21 cellular contexts compared by ENCODE assay signal in genomic region chr11:59962103-59962474, GRCh38. TPM values are rescaled to one million over a fixed set of nuclear protein-coding genes. Genes with fewer than 3 reads are reported as not detected.
DNase-seq lines count a peak whose midpoint lies in the region; ATAC-seq, FAIRE-seq and TF ChIP-seq lines count a peak whose summit lies in the region.
"Had no signal": no experiment of that assay in that cellular context is flagged by ENCODE, and none has a peak within 500 bp of the region (broad histone marks: within the 10 kb centered on the region; RNA-seq: fewer than 3 reads in every experiment).

No MANE protein-coding gene starts in this region.

- no peak overlapping the region for H3K4me3 ChIP-seq in cardiac muscle cell
- H3K4me3 ChIP-seq in K562: no peak overlapping the region
- no peak overlapping the region for H3K4me3 ChIP-seq in testis
- H3K4me3 ChIP-seq: BLaER1 had no signal

- no peak for DNase-seq in cardiac muscle cell (ENCODE audit: low read depth in 1 of 2, low spot score in 1 of 2)
- no peak for DNase-seq in Right ventricle myocardium inferior (ENCODE audit: missing footprints)
- no peak for DNase-seq in K562 (ENCODE audit: extremely low read depth in 1 of 4, low spot score in 3 of 4)
- peak; percentile 10 to 32 for DNase-seq in left colon
- no peak for DNase-seq in testis
- DNase-seq in activated CD4-positive, alpha-beta T cell treated with anti-CD3 and anti-CD28 coated beads, Interleukin-2, amount 50 U/mL, for 48 hours: no peak
- DNase-seq: 8988T; CD4-positive, alpha-beta memory T cell; DMS79 treated with DMSO at 0.1 percent for 48 hours; GF-D8; GOT3; H7; HFFc6 had no signal

- peak overlapping the region; percentile 8; the same call in 1 of the 2 replicates for H3K4me2 ChIP-seq in K562 (ENCODE audit: insufficient read depth, low read length)
- H3K4me2 ChIP-seq: BLaER1 had no signal

- WGBS in K562 (ENCODE audit: insufficient coverage, low coverage, missing lambda C conversion rate): 57% methylated on average over 2 of the region's 2 CpGs
- 34 to 62% methylated on average over 2 of the region's 2 CpGs for WGBS in testis, 2 donors

- peak overlapping the region; percentile 71 for H2AFZ ChIP-seq in K562 (ENCODE audit: low read depth, low read length)

- TF ChIP-seq CTCF in cardiac muscle cell (IDR thresholded peaks at IDR 0.05; ENCODE audit: low read depth, low read length): no peak
- no peak for TF ChIP-seq CTCF in K562 (IDR thresholded peaks at IDR 0.05 in 2 of 3, conservative IDR thresholded peaks at IDR 0.05 in 1 of 3; ENCODE audit: insufficient read depth in 2 of 3, low read depth in 1 of 3, low read length in 3 of 3)
- TF ChIP-seq CTCF in testis (IDR thresholded peaks at IDR 0.05): no peak

- H4K20me1 ChIP-seq in K562 (replicated peaks; ENCODE audit: control insufficient read depth, insufficient read depth, low read length): no peaks in the 10 kb centered on the region
- H4K20me1 ChIP-seq: BLaER1 had no signal

- H3K4me1 ChIP-seq in cardiac muscle cell (ENCODE audit: low read depth) (peaks cover 33% of the 10 kb centered on the region), K562 (replicated peaks in 1 of 2; ENCODE audit: control insufficient read depth in 2 of 2, insufficient read depth in 2 of 2, low read length in 2 of 2) (peaks cover 0 to 25% of the 10 kb centered on the region in 2 experiments; a peak in 3 of 5 replicates), testis (peaks cover 11% of the 10 kb centered on the region)
- H3K4me1 ChIP-seq: BLaER1 had no signal

- TF ChIP-seq RAD21 in K562 (CRISPR knock-in tag; conservative IDR thresholded peaks at IDR 0.05 in 1 of 2, IDR thresholded peaks at IDR 0.05 in 1 of 2): no peak

- no peak overlapping the region; a peak in 1 of 4 replicates for H3K9ac ChIP-seq in K562 (ENCODE audit: insufficient read depth in 1 of 2, low read depth in 2 of 2, low read length in 2 of 2)
- H3K9ac ChIP-seq: BLaER1 had no signal

- no peaks in the 10 kb centered on the region for H3K27me3 ChIP-seq in cardiac muscle cell
- H3K27me3 ChIP-seq in K562 (ENCODE audit: control insufficient read depth in 2 of 2, insufficient read depth in 2 of 2, low read length in 2 of 2): no peaks in the 10 kb centered on the region
- no peaks in the 10 kb centered on the region for H3K27me3 ChIP-seq in testis
- H3K27me3 ChIP-seq: BLaER1 had no signal

- ATAC-seq in Right ventricle myocardium inferior: no peak
- ATAC-seq in K562: peak; percentile 26
- peak; percentile 66 for ATAC-seq in left colon
- no peak for ATAC-seq in GM19351 (IDR thresholded peaks at IDR 0.05; ENCODE audit: unreplicated experiment)
- ATAC-seq: HCT116 had no signal

- TF ChIP-seq POLR2A in K562 (conservative IDR thresholded peaks at IDR 0.05) (no peak), testis (IDR thresholded peaks at IDR 0.05) (no peak)

- no peak for FAIRE-seq in K562 (lab: Jason Lieb, UNC)
- FAIRE-seq: HTR-8/SVneo had no signal

- H3K79me2 ChIP-seq in K562 (ENCODE audit: control insufficient read depth, insufficient read depth, low read length): no peaks in the 10 kb centered on the region

- H3K9me3 ChIP-seq in cardiac muscle cell (ENCODE audit: low read depth): no peaks in the 10 kb centered on the region
- peaks cover 34% of the 10 kb centered on the region for H3K9me3 ChIP-seq in K562 (replicated peaks; ENCODE audit: control insufficient read depth, insufficient read depth, low read depth, low read length)
- H3K9me3 ChIP-seq in testis: no peaks in the 10 kb centered on the region
- H3K9me3 ChIP-seq: BLaER1 had no signal

- no TSS peak for BruUV-seq in K562 (replicated peaks; lab: Mats Ljungman, UMichigan)

- POLR2A ChIA-PET in K562 (lab: Yijun Ruan, JAX): interaction anchor here (0.7 kb wide), 1 partner anchor 13 kb away, joined by 3 read pairs; no protein-coding TSS in a partner anchor

- intact Hi-C loops in Right ventricle myocardium inferior (cut with DNase I) (no loop called here), K562 (cut with micrococcal nuclease) (no loop called here), left colon (cut with DNase I, micrococcal nuclease) (no loop called here), testis (cut with DNase I; ENCODE audit: low total_unique reads) (no loop called here)

- no peaks in the 10 kb centered on the region for H3K9me1 ChIP-seq in K562 (ENCODE audit: control insufficient read depth, insufficient read depth, low read length)

- CTCF ChIA-PET in K562 (lab: Yijun Ruan, JAX; ENCODE audit: low intra/inter-chr PET ratio): no interaction called here

- TF ChIP-seq EP300 in K562 (IDR thresholded peaks at IDR 0.05; ENCODE audit: low read length): no peak

- H3K27ac ChIP-seq in cardiac muscle cell (peak overlapping the region; percentile 17), K562 (ENCODE audit: extremely low read depth, low read depth, low read length) (peak overlapping the region; percentile 68), testis (peak overlapping the region; percentile 15 to 21)
- H3K27ac ChIP-seq: BLaER1 had no signal

- in situ Hi-C loops in K562 (cut with MboI): no loop called here

- H3K36me3 ChIP-seq in cardiac muscle cell: no peaks in the 10 kb centered on the region
- peaks cover 7% of the 10 kb centered on the region; the same call in 2 of the 3 replicates for H3K36me3 ChIP-seq in K562 (ENCODE audit: control insufficient read depth, insufficient read depth, low read length)
- no peaks in the 10 kb centered on the region for H3K36me3 ChIP-seq in testis (ENCODE audit: low read depth, missing control alignments)
- H3K36me3 ChIP-seq: BLaER1 had no signal

RNA-seq across cellular contexts. Expression of gene OOSP4A, which starts 1.7 kb away (rescaled TPM):
- total RNA-seq in cardiac muscle cell (not detected in 2 replicates), Right ventricle myocardium inferior (not detected), K562 (2014; rRNA removed) (0.49 TPM in 1 of 2 replicates, not detected in the other), K562 (2014; rRNA removed; fragmentation: Illumina TruSeq; extraction: Trizol) (0.40 and 1.0 TPM in 2 replicates), K562 (2015; rRNA removed; fragmentation: Illumina TruSeq; extraction: Trizol) (0.34 and 0.69 TPM in 2 replicates), K562 (2021) (0.40 and 0.65 TPM in 2 replicates), left colon (not detected), testis (not detected)
- polyA plus RNA-seq in cardiac muscle cell (not detected in 2 replicates), K562 (2011; rRNA removed) (0.20 TPM in 1 of 2 replicates, not detected in the other), K562 (2014; fragmentation: Illumina TruSeq; extraction: Trizol) (0.74 TPM in 1 of 2 replicates, not detected in the other), K562 (2014; fragmentation: Nextera tagmentation; extraction: Ambion mirVana) (1 to 10 TPM; 2.0 to 2.4 TPM), K562 (2014; rRNA removed) (0.39 and 0.91 TPM in 2 replicates), testis (ENCODE audit: insufficient read depth, low read depth, low replicate concordance) (not detected)
- total RNA-seq in K562 (2011; cell fraction: chromatin; rRNA removed; ENCODE audit: low replicate concordance): not detected in 2 replicates
- not detected in 2 replicates for total RNA-seq in K562 (2011; cell fraction: nucleolus; rRNA removed)
- not detected in 2 replicates for total RNA-seq in K562 (2011; cell fraction: nucleoplasm; rRNA removed)
- not detected in 2 replicates for polyA plus RNA-seq in K562 (2011; cell fraction: cytosol; rRNA removed)
- 0.25 TPM in 1 of 2 replicates, not detected in the other for polyA plus RNA-seq in K562 (2011; cell fraction: nucleus; rRNA removed)
- polyA plus RNA-seq in K562 (2012): 0.52 and 0.75 TPM in 2 replicates
- polyA minus RNA-seq in K562 (2011; rRNA and poly(A)+ RNA removed): not detected in 2 replicates
- not detected in 2 replicates for polyA minus RNA-seq in K562 (2011; cell fraction: cytosol; rRNA and poly(A)+ RNA removed)
- polyA minus RNA-seq in K562 (2011; cell fraction: nucleus; rRNA and poly(A)+ RNA removed): not detected in 2 replicates
- total RNA-seq: A673; Calu3; CD4-positive, alpha-beta memory T cell; H7; HFFc6 had no signal
- polyA plus RNA-seq: AG04450; CD14-positive monocyte; CD4-positive, alpha-beta memory T cell had no signal

RNA-seq across cellular contexts. Expression of gene OOSP1, which starts 23.9 kb away (rescaled TPM):
- total RNA-seq in cardiac muscle cell (0.48 TPM in 1 of 2 replicates, not detected in the other), Right ventricle myocardium inferior (not detected), K562 (2014; rRNA removed) (0.36 TPM in 1 of 2 replicates, not detected in the other), K562 (2014; rRNA removed; fragmentation: Illumina TruSeq; extraction: Trizol) (0.89 and 1.1 TPM in 2 replicates), K562 (2015; rRNA removed; fragmentation: Illumina TruSeq; extraction: Trizol) (0.30 and 0.58 TPM in 2 replicates), K562 (2021) (0.31 and 0.62 TPM in 2 replicates), left colon (under 1 TPM in 1 of 2 donors, not detected in 1; 0.37 TPM), testis (under 1 TPM in 1 of 2 donors, not detected in 1; 0.37 TPM)
- polyA plus RNA-seq in cardiac muscle cell (0.71 and 0.91 TPM in 2 replicates), K562 (2011; rRNA removed) (0.14 and 0.20 TPM in 2 replicates), K562 (2014; fragmentation: Illumina TruSeq; extraction: Trizol) (0.30 and 0.61 TPM in 2 replicates), K562 (2014; fragmentation: Nextera tagmentation; extraction: Ambion mirVana) (1 to 10 TPM; 2.4 to 3.0 TPM), K562 (2014; rRNA removed) (0.56 and 2.3 TPM in 2 replicates), testis (ENCODE audit: insufficient read depth, low read depth, low replicate concordance) (not detected)
- total RNA-seq in K562 (2011; cell fraction: chromatin; rRNA removed; ENCODE audit: low replicate concordance): not detected in 2 replicates
- total RNA-seq in K562 (2011; cell fraction: nucleolus; rRNA removed): not detected in 2 replicates
- not detected in 2 replicates for total RNA-seq in K562 (2011; cell fraction: nucleoplasm; rRNA removed)
- 0.10 TPM in 1 of 2 replicates, not detected in the other for polyA plus RNA-seq in K562 (2011; cell fraction: cytosol; rRNA removed)
- 0.31 TPM in 1 of 2 replicates, not detected in the other for polyA plus RNA-seq in K562 (2011; cell fraction: nucleus; rRNA removed)
- 1.3 and 2.6 TPM in 2 replicates for polyA plus RNA-seq in K562 (2012)
- polyA minus RNA-seq in K562 (2011; rRNA and poly(A)+ RNA removed): 0.36 TPM in 1 of 2 replicates, not detected in the other
- not detected in 2 replicates for polyA minus RNA-seq in K562 (2011; cell fraction: cytosol; rRNA and poly(A)+ RNA removed)
- not detected in 2 replicates for polyA minus RNA-seq in K562 (2011; cell fraction: nucleus; rRNA and poly(A)+ RNA removed)
- total RNA-seq: A673; Calu3; CD4-positive, alpha-beta memory T cell; H7; HFFc6 had no signal
- polyA plus RNA-seq: AG04450; CD14-positive monocyte; CD4-positive, alpha-beta memory T cell had no signal

RNA-seq across cellular contexts. Expression of gene OOSP4B, which starts 54.9 kb away (rescaled TPM):
- not detected in 2 replicates for total RNA-seq in cardiac muscle cell
- not detected in 2 replicates for polyA plus RNA-seq in cardiac muscle cell
- total RNA-seq in Right ventricle myocardium inferior: not detected
- total RNA-seq in K562 (2011; cell fraction: chromatin; rRNA removed; ENCODE audit: low replicate concordance): not detected in 2 replicates
- total RNA-seq in K562 (2011; cell fraction: nucleolus; rRNA removed): not detected in 2 replicates
- total RNA-seq in K562 (2011; cell fraction: nucleoplasm; rRNA removed): not detected in 2 replicates
- not detected in 2 replicates for total RNA-seq in K562 (2014; rRNA removed)
- 0.15 TPM in 1 of 2 replicates, not detected in the other for total RNA-seq in K562 (2014; rRNA removed; fragmentation: Illumina TruSeq; extraction: Trizol)
- total RNA-seq in K562 (2015; rRNA removed; fragmentation: Illumina TruSeq; extraction: Trizol): 0.19 and 0.43 TPM in 2 replicates
- total RNA-seq in K562 (2021): not detected in 2 replicates
- polyA plus RNA-seq in K562 (2011; rRNA removed): not detected in 2 replicates
- polyA plus RNA-seq in K562 (2011; cell fraction: cytosol; rRNA removed): 0.12 TPM in 1 of 2 replicates, not detected in the other
- not detected in 2 replicates for polyA plus RNA-seq in K562 (2011; cell fraction: nucleus; rRNA removed)
- polyA plus RNA-seq in K562 (2012): 0.08 and 0.21 TPM in 2 replicates
- 0.15 TPM in 1 of 2 replicates, not detected in the other for polyA plus RNA-seq in K562 (2014; fragmentation: Illumina TruSeq; extraction: Trizol)
- polyA plus RNA-seq in K562 (2014; fragmentation: Nextera tagmentation; extraction: Ambion mirVana): under 1 TPM in 1 of 2 experiments, not detected in 1; 0.10 TPM
- not detected in 2 replicates for polyA plus RNA-seq in K562 (2014; rRNA removed)
- not detected in 2 replicates for polyA minus RNA-seq in K562 (2011; rRNA and poly(A)+ RNA removed)
- not detected in 2 replicates for polyA minus RNA-seq in K562 (2011; cell fraction: cytosol; rRNA and poly(A)+ RNA removed)
- polyA minus RNA-seq in K562 (2011; cell fraction: nucleus; rRNA and poly(A)+ RNA removed): not detected in 2 replicates
- total RNA-seq in left colon: not detected
- total RNA-seq in testis: under 1 TPM in 1 of 2 donors, not detected in 1; 0.43 TPM
- polyA plus RNA-seq in testis (ENCODE audit: insufficient read depth, low read depth, low replicate concordance): not detected
- total RNA-seq: A673; Calu3; CD4-positive, alpha-beta memory T cell; H7; HFFc6 had no signal
- polyA plus RNA-seq: AG04450; CD14-positive monocyte; CD4-positive, alpha-beta memory T cell had no signal

Comparison
In these comparisons a context has a peak if more than half of its experiments do, and no peak if none do; other contexts are left out.
1. DNase-seq: peak in left colon (2 of 2); none in cardiac muscle cell (0 of 2), Right ventricle myocardium inferior (single experiment), K562 (0 of 4), testis (single experiment) and activated CD4-positive, alpha-beta T cell treated with anti-CD3 and anti-CD28 coated beads, Interleukin-2, amount 50 U/mL, for 48 hours (0 of 2).
2. H3K27ac ChIP-seq: peak in every context shown above with its lines; median percentile 68 in K562; 18 in testis; 17 in cardiac muscle cell.
3. ATAC-seq: peak in K562 (single experiment) and left colon (single experiment); none in Right ventricle myocardium inferior (single experiment) and GM19351 (single experiment).